Comparison of ENCODE assay signal across 22 cellular contexts in genomic region chr5:125336401-125336800, GRCh38.
"Had no signal": no experiment of that assay in that cellular context is flagged by ENCODE, and none has a peak within 500 bp of the region (broad histone marks: within the 10 kb centered on the region; RNA-seq: fewer than 3 reads in every experiment).

No MANE protein-coding gene starts in this region.

- H3K4me3 Mint-ChIP-seq: activated CD8-positive, alpha-beta T cell treated with anti-CD3 and anti-CD28 coated beads for 36 hours; dendritic cell treated with granulocyte-macrophage colony-stimulating factor and Interleukin-4, amounts not matched to agents 40 ng/mL and 50 ng/mL, for 4 days; neural crest cell; T-cell had no signal

- H3K4me1 ChIP-seq: lower lobe of right lung, pancreas, suprapubic skin had no signal

- H3K27me3 Mint-ChIP-seq: activated CD8-positive, alpha-beta T cell treated with anti-CD3 and anti-CD28 coated beads for 36 hours; dendritic cell treated with granulocyte-macrophage colony-stimulating factor and Interleukin-4, amounts not matched to agents 40 ng/mL and 50 ng/mL, for 4 days; T-cell had no signal

- H3K9me3 Mint-ChIP-seq: activated CD8-positive, alpha-beta T cell treated with anti-CD3 and anti-CD28 coated beads for 36 hours; neural crest cell had no signal

- H3K27ac Mint-ChIP-seq: activated CD8-positive, alpha-beta T cell treated with anti-CD3 and anti-CD28 coated beads for 36 hours; activated naive CD4-positive, alpha-beta T cell treated with anti-CD3 and anti-CD28 coated beads, Interleukin-2, amount 50 U/mL, for 72 hours; dendritic cell treated with granulocyte-macrophage colony-stimulating factor and Interleukin-4, amounts not matched to agents 40 ng/mL and 50 ng/mL, for 4 days; T-cell had no signal

- H3K27ac ChIP-seq: gastroesophageal sphincter, heart right ventricle, lower lobe of right lung, pancreas, suprapubic skin, VCaP had no signal

- H3K36me3 ChIP-seq: gastroesophageal sphincter, heart right ventricle, lower lobe of right lung, pancreas, suprapubic skin had no signal

- H3K36me3 Mint-ChIP-seq: activated naive CD4-positive, alpha-beta T cell treated with anti-CD3 and anti-CD28 coated beads, Interleukin-2, amount 50 U/mL, for 72 hours; T-cell had no signal

- H3K27me3 ChIP-seq: gastroesophageal sphincter, heart right ventricle, pancreas, suprapubic skin had no signal

- FAIRE-seq: islet of Langerhans, pancreas had no signal

- H3K4me3 ChIP-seq: gastroesophageal sphincter, heart right ventricle, lower lobe of right lung, pancreas, suprapubic skin had no signal

- H3K4me1 Mint-ChIP-seq: T-cell had no signal

- DNase-seq: activated CD8-positive, alpha-beta T cell treated with anti-CD3 and anti-CD28 coated beads for 36 hours; activated effector memory CD4-positive, alpha-beta T cell treated with anti-CD3 and anti-CD28 coated beads, Interleukin-2, amount 50 U/mL, for 16 hours; activated T-cell treated with anti-CD3 and anti-CD28 coated beads, Interleukin-2, amount 50 U/mL, for 48 hours; cerebellar nuclear complex; effector memory CD4-positive, alpha-beta T cell; heart right ventricle; left colon; lower lobe of right lung; midbrain; pancreas; stimulated activated CD4-positive, alpha-beta T cell treated with anti-CD3 and anti-CD28 coated beads, Interleukin-2, amount 100 ng/mL, for 48 hours; stimulated activated naive CD4-positive, alpha-beta T cell; T-cell; T1000; trophoblast cell had no signal

- H3K9me3 ChIP-seq: gastroesophageal sphincter, lower lobe of right lung, pancreas, suprapubic skin had no signal
